ENCODE assay signal across 10 cellular contexts in genomic region chr6:11363881-11364576, GRCh38.
DNase-seq lines count a peak whose midpoint lies in the region; ATAC-seq and TF ChIP-seq lines count a peak whose summit lies in the region.
"Had no signal": no experiment of that assay in that cellular context is flagged by ENCODE, and none has a peak within 500 bp of the region (broad histone marks: within the 10 kb centered on the region; RNA-seq: fewer than 3 reads in every experiment).

No MANE protein-coding gene starts in this region.

- TF ChIP-seq CTCF in adrenal gland (IDR thresholded peaks at IDR 0.05) (no peak), nephron (IDR thresholded peaks at IDR 0.05; ENCODE audit: unreplicated experiment in 3 of 3) (no peak)

- peak overlapping the region; percentile 78 for H3K27ac Mint-ChIP-seq in activated CD4-positive, alpha-beta memory T cell treated with anti-CD3 and anti-CD28 coated beads for 36 hours
- no peak overlapping the region for H3K27ac Mint-ChIP-seq in activated CD4-positive, alpha-beta memory T cell treated with anti-CD3 and anti-CD28 coated beads, Interleukin-2, amount 10 ng/mL, durations not matched to agents 7 days and 5 days
- peak overlapping the region in 2 of 3 experiments; percentile 50 to 63 for H3K27ac Mint-ChIP-seq in nephron

- peaks cover 14% of the 10 kb centered on the region for H3K9me3 Mint-ChIP-seq in activated CD4-positive, alpha-beta memory T cell treated with anti-CD3 and anti-CD28 coated beads for 36 hours
- peaks cover 20% of the 10 kb centered on the region for H3K9me3 Mint-ChIP-seq in activated CD4-positive, alpha-beta memory T cell treated with anti-CD3 and anti-CD28 coated beads, Interleukin-2, amount 10 ng/mL, durations not matched to agents 7 days and 5 days
- peaks cover 4% of the 10 kb centered on the region for H3K9me3 Mint-ChIP-seq in nephron

- peak; percentile 82 for DNase-seq in activated CD4-positive, alpha-beta memory T cell treated with anti-CD3 and anti-CD28 coated beads for 36 hours
- no peak for DNase-seq in activated CD4-positive, alpha-beta memory T cell treated with anti-CD3 and anti-CD28 coated beads, Interleukin-2, amount 10 ng/mL, durations not matched to agents 7 days and 5 days
- no peak for DNase-seq in adrenal gland
- DNase-seq in aorta = no peak
- DNase-seq: NCI-H2107 had no signal

- H3K36me3 ChIP-seq in adrenal gland (replicated peaks in 1 of 2) = no peaks in the 10 kb centered on the region
- H3K36me3 ChIP-seq in aorta (ENCODE audit: control insufficient read depth in 1 of 2, insufficient read depth in 2 of 2, low read length in 1 of 2) = no peaks in the 10 kb centered on the region

- H3K27me3 Mint-ChIP-seq in activated CD4-positive, alpha-beta memory T cell treated with anti-CD3 and anti-CD28 coated beads for 36 hours = no peaks in the 10 kb centered on the region
- H3K27me3 Mint-ChIP-seq in activated CD4-positive, alpha-beta memory T cell treated with anti-CD3 and anti-CD28 coated beads, Interleukin-2, amount 10 ng/mL, durations not matched to agents 7 days and 5 days = no peaks in the 10 kb centered on the region
- no peaks in the 10 kb centered on the region for H3K27me3 Mint-ChIP-seq in nephron (ENCODE audit: low read depth)

- POLR2A ChIA-PET in activated CD4-positive, alpha-beta memory T cell treated with anti-CD3 and anti-CD28 coated beads for 36 hours (lab: Charles Lee) = interaction anchor here (0.8 to 2.6 kb wide), 4 partner anchors 10 to 39 kb away, joined by 3 to 20 read pairs (median 10); no protein-coding TSS in a partner anchor
- POLR2A ChIA-PET in activated CD4-positive, alpha-beta memory T cell treated with anti-CD3 and anti-CD28 coated beads, Interleukin-2, amount 10 ng/mL, durations not matched to agents 7 days and 5 days (lab: Charles Lee) = interaction anchor here (1.4 to 9.1 kb wide), 3 partner anchors 10 to 132 kb away, joined by 8 to 102 read pairs (median 21); partner anchors contain the start of gene NEDD9

- H3K4me1 Mint-ChIP-seq in activated CD4-positive, alpha-beta memory T cell treated with anti-CD3 and anti-CD28 coated beads for 36 hours (ENCODE audit: low read depth) = peaks cover 93% of the 10 kb centered on the region
- peaks cover 76% of the 10 kb centered on the region for H3K4me1 Mint-ChIP-seq in activated CD4-positive, alpha-beta memory T cell treated with anti-CD3 and anti-CD28 coated beads, Interleukin-2, amount 10 ng/mL, durations not matched to agents 7 days and 5 days
- H3K4me1 Mint-ChIP-seq in nephron = peaks cover 19% of the 10 kb centered on the region

- H3K4me3 ChIP-seq in adrenal gland = no peak overlapping the region
- no peak overlapping the region for H3K4me3 ChIP-seq in aorta (ENCODE audit: low read length in 2 of 2)

- CTCF ChIA-PET in activated CD4-positive, alpha-beta memory T cell treated with anti-CD3 and anti-CD28 coated beads for 36 hours (lab: Charles Lee) = interaction anchor here (0.7 to 2.5 kb wide), 7 partner anchors 10 to 193 kb away, joined by 3 to 10 read pairs (median 3); no protein-coding TSS in a partner anchor
- CTCF ChIA-PET in activated CD4-positive, alpha-beta memory T cell treated with anti-CD3 and anti-CD28 coated beads, Interleukin-2, amount 10 ng/mL, durations not matched to agents 7 days and 5 days (lab: Charles Lee) = interaction anchor here (0.9 to 1.4 kb wide), 3 partner anchors 10 to 192 kb away, joined by 3 to 4 read pairs (median 3); no protein-coding TSS in a partner anchor

- ATAC-seq in aorta (ENCODE audit: low FRiP score) = no peak
- ATAC-seq in GM19351 (IDR thresholded peaks at IDR 0.05; ENCODE audit: unreplicated experiment) = no peak
- ATAC-seq in GM18520 (IDR thresholded peaks at IDR 0.05; ENCODE audit: unreplicated experiment) = no peak

- H3K4me1 ChIP-seq in adrenal gland (replicated peaks in 1 of 2) (no peaks in the 10 kb centered on the region), aorta (ENCODE audit: control insufficient read depth in 1 of 2, insufficient read depth in 2 of 2, low read length in 2 of 2) (peaks cover 0 to 2% of the 10 kb centered on the region in 2 donors)

- H3K4me3 Mint-ChIP-seq in activated CD4-positive, alpha-beta memory T cell treated with anti-CD3 and anti-CD28 coated beads for 36 hours = no peak overlapping the region
- H3K4me3 Mint-ChIP-seq in activated CD4-positive, alpha-beta memory T cell treated with anti-CD3 and anti-CD28 coated beads, Interleukin-2, amount 10 ng/mL, durations not matched to agents 7 days and 5 days = no peak overlapping the region
- no peak overlapping the region for H3K4me3 Mint-ChIP-seq in nephron

- WGBS in adrenal gland, 4 donors = 59 to 83% (median 72%) methylated on average over 2 of the region's 2 CpGs
- WGBS in aorta, 2 donors = 59 to 79% methylated on average over 2 of the region's 2 CpGs

- no peak for TF ChIP-seq POLR2A in adrenal gland (IDR thresholded peaks at IDR 0.05)

- H3K9me3 ChIP-seq in adrenal gland (replicated peaks in 1 of 3) (no peaks in the 10 kb centered on the region), aorta (ENCODE audit: control insufficient read depth, low read length) (no peaks in the 10 kb centered on the region)

- intact Hi-C loops in activated CD4-positive, alpha-beta memory T cell treated with anti-CD3 and anti-CD28 coated beads for 36 hours (cut with micrococcal nuclease) = loop anchor here (1.0 to 10.0 kb wide), 6 partner anchors 10 to 651 kb away; partner anchors contain the start of genes HIVEP1 and SMIM13
- intact Hi-C loops in adrenal gland (cut with DNase I) = no loop called here
- intact Hi-C loops in aorta (cut with DNase I) = no loop called here

- no peaks in the 10 kb centered on the region for H3K27me3 ChIP-seq in adrenal gland
- H3K27me3 ChIP-seq in aorta (ENCODE audit: control insufficient read depth in 1 of 2, insufficient read depth in 2 of 2, low read length in 1 of 2) = no peaks in the 10 kb centered on the region

- peaks cover 38% of the 10 kb centered on the region for H3K36me3 Mint-ChIP-seq in activated CD4-positive, alpha-beta memory T cell treated with anti-CD3 and anti-CD28 coated beads for 36 hours
- H3K36me3 Mint-ChIP-seq in activated CD4-positive, alpha-beta memory T cell treated with anti-CD3 and anti-CD28 coated beads, Interleukin-2, amount 10 ng/mL, durations not matched to agents 7 days and 5 days (ENCODE audit: low read depth) = peaks cover 75% of the 10 kb centered on the region
- H3K36me3 Mint-ChIP-seq in nephron (ENCODE audit: low read depth) = no peaks in the 10 kb centered on the region

- H3K27ac ChIP-seq in adrenal gland = peak overlapping the region in 4 of 5 donors; percentile 53 to 86 (median 65)
- peak overlapping the region; percentile 42 for H3K27ac ChIP-seq in temporal lobe (ENCODE audit: low read depth, low read length)
- H3K27ac ChIP-seq in aorta (ENCODE audit: low read depth in 1 of 2, low read length in 2 of 2) = peak overlapping the region in 1 of 2 donors; percentile 57
- H3K27ac ChIP-seq: VCaP had no signal
